In genomic region chr12:74489543-74489942, GRCh38 we compare ENCODE assay signal across 1 cellular context.
TF ChIP-seq lines count a peak whose summit lies in the region.

No MANE protein-coding gene starts in this region.

TF ChIP-seq in H1, 55 proteins besides CTCF, POLR2A, EP300 and RAD21:
- no peak for TF ChIP-seq SIRT6 (IDR thresholded peaks at IDR 0.05; ENCODE audit: low read length)
- no peak for TF ChIP-seq CHD2 (IDR thresholded peaks at IDR 0.05; ENCODE audit: low read length)
- TF ChIP-seq POLR2AphosphoS5 (IDR thresholded peaks at IDR 0.05; ENCODE audit: low read depth, low read length), result no peak
- no peak for TF ChIP-seq POU5F1 (IDR thresholded peaks at IDR 0.05; ENCODE audit: low read depth, low read length)
- no peak for TF ChIP-seq SP4 (IDR thresholded peaks at IDR 0.05; ENCODE audit: low read length)
- no peak for TF ChIP-seq SUZ12 (IDR thresholded peaks at IDR 0.05; ENCODE audit: low read length)
- no peak for TF ChIP-seq RBBP5 (IDR thresholded peaks at IDR 0.05; ENCODE audit: borderline replicate concordance, low read depth, low read length)
- no peak for TF ChIP-seq ZNF274 (IDR thresholded peaks at IDR 0.05; ENCODE audit: borderline replicate concordance, extremely low read depth, low read length)
- no peak for TF ChIP-seq KDM5A (IDR thresholded peaks at IDR 0.05; ENCODE audit: low read length)
- TF ChIP-seq EZH2 (IDR thresholded peaks at IDR 0.05; ENCODE audit: low read depth, low read length, severe bottlenecking), result no peak
- TF ChIP-seq RFX5 (IDR thresholded peaks at IDR 0.05; ENCODE audit: borderline replicate concordance, low read depth, low read length), result no peak
- TF ChIP-seq SP1 (IDR thresholded peaks at IDR 0.05; ENCODE audit: low read depth, low read length), result no peak
- TF ChIP-seq TAF7 (optimal IDR thresholded peaks at IDR 0.05; ENCODE audit: borderline replicate concordance, low read depth, low read length), result no peak
- TF ChIP-seq CREB1 (IDR thresholded peaks at IDR 0.05), result no peak
- TF ChIP-seq EGR1 (IDR thresholded peaks at IDR 0.05; ENCODE audit: borderline replicate concordance, low read depth, low read length), result no peak
- TF ChIP-seq CTBP2 (IDR thresholded peaks at IDR 0.05; ENCODE audit: borderline replicate concordance, insufficient read depth, insufficient read length, low read length), result no peak
- TF ChIP-seq GTF2F1 (IDR thresholded peaks at IDR 0.05; ENCODE audit: borderline replicate concordance, low read depth, low read length), result no peak
